Comparison of ENCODE assay signal across 32 cellular contexts in genomic region chr20:11492846-11493245, GRCh38.
"Had no signal": no experiment of that assay in that cellular context is flagged by ENCODE, and none has a peak within 500 bp of the region (broad histone marks: within the 10 kb centered on the region; RNA-seq: fewer than 3 reads in every experiment).

No MANE protein-coding gene starts in this region.

- DNase-seq: activated effector memory CD4-positive, alpha-beta T cell treated with anti-CD3 and anti-CD28 coated beads, Interleukin-2, amount 50 U/mL, for 16 hours; activated effector memory CD4-positive, alpha-beta T cell treated with Interleukin-2 at 50 U/mL for 16 hours; activated gamma-delta T cell; activated gamma-delta T cell treated with Interleukin-2 at 50 U/mL for 16 hours; activated naive CD4-positive, alpha-beta T cell; activated naive CD4-positive, alpha-beta T cell treated with anti-CD3 and anti-CD28 coated beads for 36 hours; activated naive CD4-positive, alpha-beta T cell treated with anti-CD3 and anti-CD28 coated beads, Interleukin-2, amount 10 ng/mL, durations not matched to agents 7 days and 5 days; activated naive CD4-positive, alpha-beta T cell treated with anti-CD3 and anti-CD28 coated beads, Interleukin-2, amount 50 U/mL, for 16 hours; activated naive CD4-positive, alpha-beta T cell treated with Interleukin-2 at 50 U/mL for 16 hours; activated naive CD8-positive, alpha-beta T cell treated with anti-CD3 and anti-CD28 coated beads for 36 hours; activated naive CD8-positive, alpha-beta T cell treated with anti-CD3 and anti-CD28 coated beads, Interleukin-2, amount 10 ng/mL, durations not matched to agents 7 days and 5 days; activated naive CD8-positive, alpha-beta T cell treated with anti-CD3 and anti-CD28 coated beads, Interleukin-2, amount 50 U/mL, for 24 hours; activated T-cell treated with anti-CD3 and anti-CD28 coated beads, Interleukin-2, amount 50 U/mL, for 1 hour; activated T-cell treated with anti-CD3 and anti-CD28 coated beads, Interleukin-2, amount 50 U/mL, for 24 hours; activated T-cell treated with anti-CD3 and anti-CD28 coated beads, Interleukin-2, amount 50 U/mL, for 4 hours; activated T-cell treated with anti-CD3 and anti-CD28 coated beads, Interleukin-2, amount 50 U/mL, for 48 hours; activated T-cell treated with anti-CD3 and anti-CD28 coated beads, Interleukin-2, amount 50 U/mL, for 72 hours; adrenal gland; amniotic stem cell; amygdala; anterior cingulate cortex; aorta; body of pancreas; brain microvascular endothelial cell; central memory CD4-positive, alpha-beta T cell; cerebellar nuclear complex had no signal

- H3K27me3 ChIP-seq: adrenal gland, ascending aorta, body of pancreas, brain microvascular endothelial cell, breast epithelium, cardiac muscle cell had no signal

- ATAC-seq: activated naive CD4-positive, alpha-beta T cell treated with anti-CD3 and anti-CD28 coated beads, Interleukin-2, amount 50 U/mL, for 72 hours; activated naive CD8-positive, alpha-beta T cell treated with anti-CD3 and anti-CD28 coated beads, Interleukin-2, amount 50 U/mL, for 24 hours; activated T-cell treated with anti-CD3 and anti-CD28 coated beads, Interleukin-2, amount 50 U/mL, for 4 hours; activated T-cell treated with anti-CD3 and anti-CD28 coated beads, Interleukin-2, amount 50 U/mL, for 72 hours; activated T-helper 17 cell treated with anti-CD3 and anti-CD28 coated beads, Interleukin-2, amount 50 U/mL, for 72 hours; body of pancreas had no signal

- H3K36me3 ChIP-seq: adrenal gland, ascending aorta, brain microvascular endothelial cell, breast epithelium, cardiac muscle cell had no signal

- H3K9me3 ChIP-seq: adrenal gland, ascending aorta, body of pancreas, breast epithelium had no signal

- FAIRE-seq: astrocyte had no signal

- H3K27ac ChIP-seq: adrenal gland, ascending aorta, body of pancreas, brain microvascular endothelial cell, breast epithelium, cardiac muscle cell had no signal

- H3K4me3 ChIP-seq: adrenal gland, ascending aorta, body of pancreas, breast epithelium, cardiac muscle cell had no signal

- H3K4me1 ChIP-seq: adrenal gland, ascending aorta, body of pancreas, breast epithelium had no signal
